In genomic region chr10:73871295-73871914, GRCh38 we compare ENCODE assay signal across 12 cellular contexts. TPM values are rescaled to one million over a fixed set of nuclear protein-coding genes. Genes with fewer than 3 reads are reported as not detected.
A peak's percentile ranks its signal among the peaks of the same experiment; 100 is the strongest.
DNase-seq lines count a peak whose midpoint lies in the region; ATAC-seq and TF ChIP-seq lines count a peak whose summit lies in the region.
"Had no signal": no experiment of that assay in that cellular context is flagged by ENCODE, and none has a peak within 500 bp of the region (broad histone marks: within the 10 kb centered on the region; RNA-seq: fewer than 3 reads in every experiment).

No MANE protein-coding gene starts in this region.

- intact Hi-C loops in transverse colon (cut with DNase I; ENCODE audit: low total_unique reads) (no loop called here), left ventricle myocardium inferior (cut with micrococcal nuclease) (no loop called here)

- no peak overlapping the region for H3K4me3 ChIP-seq in mucosa of stomach (ENCODE audit: low read length)
- H3K4me3 ChIP-seq in transverse colon = peak overlapping the region in 1 of 4 donors; percentile 15
- H3K4me3 ChIP-seq in left ventricle myocardium inferior = no peak overlapping the region

- POLR2A ChIA-PET in activated naive CD8-positive, alpha-beta T cell treated with anti-CD3 and anti-CD28 coated beads, Interleukin-2, amount 10 ng/mL, durations not matched to agents 7 days and 5 days (lab: Charles Lee) = no interaction called here

- H3K4me1 Mint-ChIP-seq in activated T-cell treated with anti-CD3 and anti-CD28 coated beads, Interleukin-2, amount 50 U/mL, for 4 hours (ENCODE audit: low read depth) = peaks cover 67% of the 10 kb centered on the region
- peaks cover 45% of the 10 kb centered on the region for H3K4me1 Mint-ChIP-seq in activated naive CD8-positive, alpha-beta T cell treated with anti-CD3 and anti-CD28 coated beads, Interleukin-2, amount 10 ng/mL, durations not matched to agents 7 days and 5 days

- 42 to 70% methylated on average over 2 to 6 of the region's 6 CpGs for WGBS in transverse colon (ENCODE audit: low coverage in 1 of 2), 2 donors

- TF ChIP-seq EP300 in transverse colon (IDR thresholded peaks at IDR 0.05; ENCODE audit: low read depth) = no peak

- H3K9me3 Mint-ChIP-seq in activated T-cell treated with anti-CD3 and anti-CD28 coated beads, Interleukin-2, amount 50 U/mL, for 4 hours = no peaks in the 10 kb centered on the region
- H3K9me3 Mint-ChIP-seq in activated naive CD8-positive, alpha-beta T cell treated with anti-CD3 and anti-CD28 coated beads, Interleukin-2, amount 10 ng/mL, durations not matched to agents 7 days and 5 days = no peaks in the 10 kb centered on the region
- H3K9me3 Mint-ChIP-seq: dendritic cell treated with granulocyte-macrophage colony-stimulating factor and Interleukin-4, amounts not matched to agents 40 ng/mL and 50 ng/mL, for 4 days had no signal

- H3K36me3 ChIP-seq in mucosa of stomach (ENCODE audit: control insufficient read depth, insufficient read depth, low read length) = no peaks in the 10 kb centered on the region
- no peaks in the 10 kb centered on the region for H3K36me3 ChIP-seq in transverse colon
- H3K36me3 ChIP-seq in left ventricle myocardium inferior = peaks cover 16% of the 10 kb centered on the region

- DNase-seq in activated T-cell treated with anti-CD3 and anti-CD28 coated beads, Interleukin-2, amount 50 U/mL, for 4 hours = no peak
- no peak for DNase-seq in activated T-cell treated with anti-CD3 and anti-CD28 coated beads, Interleukin-2, amount 50 U/mL, for 48 hours
- no peak for DNase-seq in activated naive CD8-positive, alpha-beta T cell treated with anti-CD3 and anti-CD28 coated beads, Interleukin-2, amount 10 ng/mL, durations not matched to agents 7 days and 5 days
- DNase-seq in transverse colon = no peak
- DNase-seq in left ventricle myocardium inferior = no peak
- DNase-seq: activated effector memory CD4-positive, alpha-beta T cell treated with Interleukin-2 at 50 U/mL for 16 hours; NCI-H1092 treated with DMSO at 0.1 percent for 48 hours; stimulated activated CD4-positive, alpha-beta T cell treated with anti-CD3 and anti-CD28 coated beads, Interleukin-4, amount 100 ng/mL, for 4 hours had no signal

- H3K27ac ChIP-seq in transverse colon (peak overlapping the region; percentile 79 to 90 (median 88)), left ventricle myocardium inferior (replicated peaks) (no peak overlapping the region)

- H3K27me3 ChIP-seq in mucosa of stomach (ENCODE audit: control insufficient read depth, insufficient read depth, low read length) (no peaks in the 10 kb centered on the region), transverse colon (no peaks in the 10 kb centered on the region), left ventricle myocardium inferior (ENCODE audit: low read depth) (no peaks in the 10 kb centered on the region)

- ATAC-seq in activated T-cell treated with anti-CD3 and anti-CD28 coated beads, Interleukin-2, amount 50 U/mL, for 4 hours = no peak
- no peak for ATAC-seq in activated naive CD8-positive, alpha-beta T cell treated with anti-CD3 and anti-CD28 coated beads, Interleukin-2, amount 10 ng/mL, durations not matched to agents 7 days and 5 days (ENCODE audit: low read depth)
- ATAC-seq in GM18502 (IDR thresholded peaks at IDR 0.05; ENCODE audit: poor library complexity, unreplicated experiment) = no peak
- ATAC-seq in HG02885 (IDR thresholded peaks at IDR 0.05; ENCODE audit: poor library complexity, unreplicated experiment) = no peak

- H3K4me1 ChIP-seq in mucosa of stomach (ENCODE audit: control insufficient read depth, insufficient read depth, low read length) = peaks cover 41% of the 10 kb centered on the region
- peaks cover 43 to 77% (median 63%) of the 10 kb centered on the region in 4 donors for H3K4me1 ChIP-seq in transverse colon
- peaks cover 60% of the 10 kb centered on the region for H3K4me1 ChIP-seq in left ventricle myocardium inferior

- peak overlapping the region; percentile 9 for H3K27ac Mint-ChIP-seq in activated naive CD8-positive, alpha-beta T cell treated with anti-CD3 and anti-CD28 coated beads, Interleukin-2, amount 10 ng/mL, durations not matched to agents 7 days and 5 days
- H3K27ac Mint-ChIP-seq: dendritic cell treated with granulocyte-macrophage colony-stimulating factor and Interleukin-4, amounts not matched to agents 40 ng/mL and 50 ng/mL, for 4 days had no signal

- no peaks in the 10 kb centered on the region for H3K27me3 Mint-ChIP-seq in activated T-cell treated with anti-CD3 and anti-CD28 coated beads, Interleukin-2, amount 50 U/mL, for 4 hours (ENCODE audit: low read depth)
- no peaks in the 10 kb centered on the region for H3K27me3 Mint-ChIP-seq in activated naive CD8-positive, alpha-beta T cell treated with anti-CD3 and anti-CD28 coated beads, Interleukin-2, amount 10 ng/mL, durations not matched to agents 7 days and 5 days
- H3K27me3 Mint-ChIP-seq: dendritic cell treated with granulocyte-macrophage colony-stimulating factor and Interleukin-4, amounts not matched to agents 40 ng/mL and 50 ng/mL, for 4 days had no signal

- H3K9ac ChIP-seq in mucosa of stomach (ENCODE audit: low read length) = peak overlapping the region; percentile 32

- H3K9me3 ChIP-seq in mucosa of stomach (ENCODE audit: control insufficient read depth, low read length) (no peaks in the 10 kb centered on the region), transverse colon (no peaks in the 10 kb centered on the region), left ventricle myocardium inferior (replicated peaks) (no peaks in the 10 kb centered on the region)

- H3K36me3 Mint-ChIP-seq in activated T-cell treated with anti-CD3 and anti-CD28 coated beads, Interleukin-2, amount 50 U/mL, for 4 hours (ENCODE audit: insufficient read depth) = peaks cover 8% of the 10 kb centered on the region
- H3K36me3 Mint-ChIP-seq in activated naive CD8-positive, alpha-beta T cell treated with anti-CD3 and anti-CD28 coated beads, Interleukin-2, amount 10 ng/mL, durations not matched to agents 7 days and 5 days = peaks cover 24% of the 10 kb centered on the region

- TF ChIP-seq POLR2A in transverse colon (IDR thresholded peaks at IDR 0.05) = no peak

- H3K4me3 Mint-ChIP-seq in activated T-cell treated with anti-CD3 and anti-CD28 coated beads, Interleukin-2, amount 50 U/mL, for 4 hours = peak overlapping the region; percentile 29
- H3K4me3 Mint-ChIP-seq in activated naive CD8-positive, alpha-beta T cell treated with anti-CD3 and anti-CD28 coated beads, Interleukin-2, amount 10 ng/mL, durations not matched to agents 7 days and 5 days = no peak overlapping the region
- H3K4me3 Mint-ChIP-seq: dendritic cell treated with granulocyte-macrophage colony-stimulating factor and Interleukin-4, amounts not matched to agents 40 ng/mL and 50 ng/mL, for 4 days had no signal

- in situ Hi-C loops in transverse colon (cut with MboI; ENCODE audit: low pct_ligation_motif_present in 1 of 4, low pct_unique_long_range_greater_than_20kb in 1 of 4, low sequenced_read_pairs in 3 of 4) = no loop called here

- no peak for TF ChIP-seq CTCF in transverse colon (IDR thresholded peaks at IDR 0.05)
- TF ChIP-seq CTCF in left ventricle myocardium inferior (IDR thresholded peaks at IDR 0.05; ENCODE audit: borderline replicate concordance) = no peak

RNA-seq across cellular contexts. Expression of gene CAMK2G, which starts 3.0 kb away (rescaled TPM):
- total RNA-seq in activated T-cell treated with anti-CD3 and anti-CD28 coated beads, Interleukin-2, amount 50 U/mL, for 4 hours = 10 to 100 TPM; 14.5 to 20.7 (median 16.6) TPM
- total RNA-seq in activated naive CD8-positive, alpha-beta T cell treated with anti-CD3 and anti-CD28 coated beads, Interleukin-2, amount 10 ng/mL, durations not matched to agents 7 days and 5 days = 10 to 100 TPM; 48.6 to 53.5 TPM
- total RNA-seq in transverse colon (100 to 1,000 TPM in 1 of 4 donors, 10 to 100 TPM in 3; 72.0 to 131 (median 83.0) TPM), left ventricle myocardium inferior (12.5 TPM)

RNA-seq across cellular contexts. Expression of gene PLAU, which starts 39.5 kb away (rescaled TPM):
- total RNA-seq in activated T-cell treated with anti-CD3 and anti-CD28 coated beads, Interleukin-2, amount 50 U/mL, for 4 hours = 1 to 10 TPM in 1 of 3 donors, under 1 TPM in 2; 0.82 to 1.1 (median 0.84) TPM
- under 1 TPM; 0.61 to 0.62 TPM for total RNA-seq in activated naive CD8-positive, alpha-beta T cell treated with anti-CD3 and anti-CD28 coated beads, Interleukin-2, amount 10 ng/mL, durations not matched to agents 7 days and 5 days
- total RNA-seq in transverse colon (1 to 10 TPM in 3 of 4 donors, under 1 TPM in 1; 0.75 to 8.0 (median 2.3) TPM), left ventricle myocardium inferior (4.9 TPM)
